22 cellular contexts compared by ENCODE assay signal in genomic region chr21:45022736-45023135, GRCh38. TPM values are rescaled to one million over a fixed set of nuclear protein-coding genes. Genes with fewer than 3 reads are reported as not detected.
DNase-seq lines count a peak whose midpoint lies in the region; ATAC-seq and TF ChIP-seq lines count a peak whose summit lies in the region.
"Had no signal": no experiment of that assay in that cellular context is flagged by ENCODE, and none has a peak within 500 bp of the region (broad histone marks: within the 10 kb centered on the region; RNA-seq: fewer than 3 reads in every experiment).

No MANE protein-coding gene starts in this region.

- peaks cover 4 to 19% of the 10 kb centered on the region in 2 donors for H3K27me3 Mint-ChIP-seq in natural killer cell treated with Interleukin-12 subunit alpha and Interleukin-12 subunit beta and Interleukin-15 and Interleukin-18, amount 100 ng/mL, for 72 hours
- peaks cover 10 to 11% of the 10 kb centered on the region in 2 donors for H3K27me3 Mint-ChIP-seq in natural killer cell (ENCODE audit: low read depth in 2 of 2)

- peaks cover 5% of the 10 kb centered on the region for H3K36me3 Mint-ChIP-seq in natural killer cell treated with Interleukin-12 subunit alpha and Interleukin-12 subunit beta and Interleukin-15 and Interleukin-18, amount 100 ng/mL, for 72 hours
- no peaks in the 10 kb centered on the region for H3K36me3 Mint-ChIP-seq in natural killer cell

- peaks cover 3% of the 10 kb centered on the region for H3K9me3 Mint-ChIP-seq in natural killer cell treated with Interleukin-12 subunit alpha and Interleukin-12 subunit beta and Interleukin-15 and Interleukin-18, amount 100 ng/mL, for 72 hours
- H3K9me3 Mint-ChIP-seq in natural killer cell, result peaks cover 3 to 4% of the 10 kb centered on the region in 2 donors

- no peak overlapping the region for H3K27ac ChIP-seq in coronary artery
- H3K27ac ChIP-seq: HL-60, SJSA1 had no signal

- H3K4me1 Mint-ChIP-seq in natural killer cell treated with Interleukin-12 subunit alpha and Interleukin-12 subunit beta and Interleukin-15 and Interleukin-18, amount 100 ng/mL, for 72 hours (ENCODE audit: low read depth in 2 of 2), result peaks cover 3% of the 10 kb centered on the region in 2 donors
- H3K4me1 Mint-ChIP-seq in natural killer cell, result peaks cover 3 to 4% of the 10 kb centered on the region in 2 donors

- no peak overlapping the region for H3K4me3 Mint-ChIP-seq in natural killer cell treated with Interleukin-12 subunit alpha and Interleukin-12 subunit beta and Interleukin-15 and Interleukin-18, amount 100 ng/mL, for 72 hours
- H3K4me3 Mint-ChIP-seq in natural killer cell, result no peak overlapping the region
- H3K4me3 Mint-ChIP-seq: CD4-positive, alpha-beta memory T cell; GM23338 had no signal

- H3K27ac Mint-ChIP-seq in natural killer cell treated with Interleukin-12 subunit alpha and Interleukin-12 subunit beta and Interleukin-15 and Interleukin-18, amount 100 ng/mL, for 72 hours, result no peak overlapping the region
- H3K27ac Mint-ChIP-seq in natural killer cell, result no peak overlapping the region
- H3K27ac Mint-ChIP-seq: GM23338 had no signal

- TF ChIP-seq CTCF in natural killer cell (IDR thresholded peaks at IDR 0.05) (no peak), coronary artery (IDR thresholded peaks at IDR 0.05) (no peak), GM10266 (IDR thresholded peaks at IDR 0.05; ENCODE audit: control insufficient read depth, insufficient read depth, low read depth, missing control alignments) (no peak)

- intact Hi-C loops in natural killer cell (cut with micrococcal nuclease) (no loop called here), posterior vena cava (cut with DNase I) (no loop called here)

- ATAC-seq in natural killer cell treated with Interleukin-12 subunit alpha and Interleukin-12 subunit beta and Interleukin-15 and Interleukin-18, amount 100 ng/mL, for 72 hours, result no peak
- ATAC-seq in natural killer cell (no peak), HG02798 (IDR thresholded peaks at IDR 0.05; ENCODE audit: poor library complexity, unreplicated experiment) (no peak)
- ATAC-seq: GM12878, GM23338 had no signal

- no peak overlapping the region for H3K4me3 ChIP-seq in coronary artery
- H3K4me3 ChIP-seq: GM12878, GM23338, HAP-1, SJSA1 had no signal

- peak; percentile 35 for DNase-seq in natural killer cell treated with Interleukin-12 subunit alpha and Interleukin-12 subunit beta and Interleukin-15 and Interleukin-18, amount 100 ng/mL, for 72 hours (ENCODE audit: low spot score)
- DNase-seq in natural killer cell, result no peak
- DNase-seq in coronary artery (ENCODE audit: low spot score), result peak; percentile 46
- peak; percentile 71 for DNase-seq in posterior vena cava (ENCODE audit: low spot score)
- DNase-seq in GM10266 (ENCODE audit: extremely low spot score), result no peak
- DNase-seq in UCSD-AML1 (lab: John Stamatoyannopoulos, UW; ENCODE audit: unreplicated experiment), result no peak
- DNase-seq: C1 segment of cervical spinal cord; Caco-2; CD4-positive, alpha-beta memory T cell; Karpas-422; NCI-H1092 treated with DMSO at 0.1 percent for 48 hours; NCI-H1436; NCI-H187; NCI-H2107; NCI-H524; NCI-H748 treated with DMSO at 0.1 percent for 48 hours had no signal

RNA-seq across cellular contexts. Expression of gene ADARB1, which starts 51.6 kb away (rescaled TPM):
- 10 to 100 TPM; 28.7 to 38.5 TPM for total RNA-seq in natural killer cell treated with Interleukin-12 subunit alpha and Interleukin-12 subunit beta and Interleukin-15 and Interleukin-18, amount 100 ng/mL, for 72 hours
- total RNA-seq in natural killer cell, result 10 to 100 TPM; 20.7 to 28.0 (median 26.6) TPM
- 10 to 100 TPM; 72.4 to 85.6 TPM for total RNA-seq in posterior vena cava

Comparison
In these comparisons a context has a peak if more than half of its experiments do, and no peak if none do; other contexts are left out.
1. DNase-seq: peak in natural killer cell treated with Interleukin-12 subunit alpha and Interleukin-12 subunit beta and Interleukin-15 and Interleukin-18, amount 100 ng/mL, for 72 hours (single experiment), coronary artery (single experiment) and posterior vena cava (single experiment); none in natural killer cell (single experiment), GM10266 (single experiment) and UCSD-AML1 (single experiment).